In genomic region chr20:31712112-31712553, GRCh38 we compare ENCODE assay signal across 8 cellular contexts. TPM values are rescaled to one million over a fixed set of nuclear protein-coding genes. Genes with fewer than 3 reads are reported as not detected.
DNase-seq lines count a peak whose midpoint lies in the region; ATAC-seq, FAIRE-seq and TF ChIP-seq lines count a peak whose summit lies in the region.

No MANE protein-coding gene starts in this region.

- H3K36me3 Mint-ChIP-seq in MCF 10A (ENCODE audit: insufficient read depth, unreplicated experiment) (peaks cover 66% of the 10 kb centered on the region), glutamatergic neuron (ENCODE audit: unreplicated experiment) (peaks cover 3% of the 10 kb centered on the region)

- no peak overlapping the region for H3K4me3 ChIP-seq in mesodermal cell (ENCODE audit: extremely low read depth, insufficient read depth, low read length, poor library complexity, severe bottlenecking)

- WGBS in mesodermal cell (ENCODE audit: insufficient coverage in 2 of 2), 2 experiments, result 80 to 89% methylated on average over 4 of the region's 5 CpGs

- intact Hi-C loops in MCF 10A (cut with micrococcal nuclease), result loop anchor here (1.0 kb wide), 1 partner anchor 9 kb away; no protein-coding TSS in a partner anchor

- H3K9me3 Mint-ChIP-seq in MCF 10A (ENCODE audit: unreplicated experiment), result no peaks in the 10 kb centered on the region
- H3K9me3 Mint-ChIP-seq in glutamatergic neuron (ENCODE audit: unreplicated experiment), result peaks cover 10% of the 10 kb centered on the region

- peak overlapping the region; percentile 61 for H3K27ac ChIP-seq in 22Rv1
- H3K27ac ChIP-seq in mesodermal cell (ENCODE audit: low read depth, low read length, severe bottlenecking), result peak overlapping the region; percentile 100

- CTCF ChIA-PET in MCF 10A (lab: Yijun Ruan, JAX), result interaction anchor here (0.7 to 21.5 kb wide), 17 partner anchors 7 to 320 kb away, joined by 3 to 626 read pairs (median 4); partner anchors contain the start of genes BCL2L1, ID1 and PDRG1

- ATAC-seq in GM18868 (IDR thresholded peaks at IDR 0.05; ENCODE audit: unreplicated experiment), result no peak

- TSS peak; percentile 43 for BruUV-seq in MCF 10A (replicated peaks; lab: Mats Ljungman, UMichigan)

- no peaks in the 10 kb centered on the region for H3K27me3 Mint-ChIP-seq in MCF 10A (ENCODE audit: insufficient read depth, unreplicated experiment)
- peaks cover 5% of the 10 kb centered on the region for H3K27me3 Mint-ChIP-seq in glutamatergic neuron (ENCODE audit: unreplicated experiment)

- no peak for TF ChIP-seq CTCF in 22Rv1 (IDR thresholded peaks at IDR 0.05)
- no peak for TF ChIP-seq CTCF in MCF 10A (IDR thresholded peaks at IDR 0.05; ENCODE audit: unreplicated experiment)
- TF ChIP-seq CTCF in glutamatergic neuron (IDR thresholded peaks at IDR 0.05; ENCODE audit: partially characterized antibody, unreplicated experiment), result no peak

- H3K9me3 ChIP-seq in mesodermal cell (ENCODE audit: control insufficient read depth, low read length), result no peaks in the 10 kb centered on the region

- peaks cover 59% of the 10 kb centered on the region for H3K4me1 ChIP-seq in mesodermal cell (ENCODE audit: control insufficient read depth, insufficient read depth, low read length, poor library complexity, severe bottlenecking)

- H3K27ac Mint-ChIP-seq in MCF 10A (ENCODE audit: low read depth, unreplicated experiment) (peak overlapping the region; percentile 96), glutamatergic neuron (ENCODE audit: unreplicated experiment) (no peak overlapping the region)

- no peak for FAIRE-seq in frontal cortex (lab: Jason Lieb, UNC)

- H3K4me1 Mint-ChIP-seq in MCF 10A (ENCODE audit: insufficient read depth, unreplicated experiment), result peaks cover 75% of the 10 kb centered on the region
- peaks cover 39% of the 10 kb centered on the region for H3K4me1 Mint-ChIP-seq in glutamatergic neuron (ENCODE audit: low read depth, unreplicated experiment)

- H3K4me3 Mint-ChIP-seq in MCF 10A (ENCODE audit: unreplicated experiment), result peak overlapping the region; percentile 70
- no peak overlapping the region for H3K4me3 Mint-ChIP-seq in glutamatergic neuron (ENCODE audit: unreplicated experiment)

- DNase-seq in NCI-H1092 (lab: John Stamatoyannopoulos, UW), result peak; percentile 8
- DNase-seq in MCF 10A (ENCODE audit: unreplicated experiment), result peak; percentile 28
- DNase-seq in CD1c-positive myeloid dendritic cell (ENCODE audit: extremely low spot score), result no peak
- DNase-seq in frontal cortex (ENCODE audit: low spot score in 2 of 2), result no peak
- DNase-seq in glutamatergic neuron, result no peak

- H3K36me3 ChIP-seq in mesodermal cell (ENCODE audit: control insufficient read depth, insufficient read depth, low read length), result peaks cover 75% of the 10 kb centered on the region

- POLR2A ChIA-PET in MCF 10A (lab: Yijun Ruan, JAX), result interaction anchor here (0.7 to 13.2 kb wide), 23 partner anchors 3 to 165 kb away, joined by 3 to 491 read pairs (median 7); partner anchors contain the start of genes BCL2L1, ID1 and TPX2

RNA-seq across cellular contexts. Expression of gene BCL2L1, which starts 10.5 kb away (rescaled TPM):
- total RNA-seq in MCF 10A (2022), result 139 and 156 TPM in 2 replicates
- 39.7 TPM for polyA plus RNA-seq in mesodermal cell (2013, experiment 1 of 2)
- polyA plus RNA-seq in mesodermal cell (2013, experiment 2 of 2), result 34.7 TPM
- 32.6 TPM for total RNA-seq in frontal cortex
- total RNA-seq in glutamatergic neuron (ENCODE audit: unreplicated experiment), result 136 TPM

RNA-seq across cellular contexts. Expression of gene TPX2, which starts 27.0 kb away (rescaled TPM):
- total RNA-seq in MCF 10A (2022), result 45.3 and 79.6 TPM in 2 replicates
- polyA plus RNA-seq in mesodermal cell (2013, experiment 1 of 2), result 94.0 TPM
- polyA plus RNA-seq in mesodermal cell (2013, experiment 2 of 2), result 110 TPM
- total RNA-seq in frontal cortex, result 5.7 TPM
- total RNA-seq in glutamatergic neuron (ENCODE audit: unreplicated experiment), result 44.7 TPM

Comparison
In these comparisons a context has a peak if more than half of its experiments do, and no peak if none do; other contexts are left out.
1. DNase-seq: peak in NCI-H1092 (single experiment) and MCF 10A (single experiment); none in CD1c-positive myeloid dendritic cell (single experiment), frontal cortex (0 of 2) and glutamatergic neuron (single experiment).